9 cellular contexts compared by ENCODE assay signal in the genomic region with DNA sequence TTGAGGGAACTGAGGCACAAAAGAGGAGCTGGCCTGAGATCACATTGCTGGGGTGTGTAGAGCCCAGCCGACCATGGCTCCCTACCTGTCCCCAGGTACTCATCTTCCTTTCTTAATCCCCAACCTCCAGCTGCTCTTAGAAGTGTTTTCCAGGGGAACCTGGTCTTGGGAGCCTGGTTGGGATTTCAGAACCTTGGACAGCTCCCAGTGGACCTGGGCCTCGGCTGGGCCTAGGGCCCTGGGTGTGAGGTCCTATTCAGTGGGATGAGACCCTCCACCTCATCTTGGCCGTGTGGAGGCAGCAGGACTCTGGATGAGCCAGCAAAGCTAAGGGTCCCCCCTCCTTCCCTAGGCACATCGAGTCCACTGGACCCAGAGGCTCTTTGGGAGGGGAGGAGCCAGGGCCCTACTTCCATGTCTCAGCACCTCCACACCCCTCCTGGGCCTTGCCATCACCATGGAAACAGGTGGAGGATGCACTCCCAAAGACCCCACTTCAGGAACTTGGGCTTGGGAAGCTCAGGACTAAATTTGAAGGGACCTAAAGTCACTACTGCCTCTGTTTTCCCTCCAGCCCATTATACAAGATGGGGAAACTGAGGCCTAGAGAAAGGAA. TPM values are rescaled to one million over a fixed set of nuclear protein-coding genes. Genes with fewer than 3 reads are reported as not detected.
DNase-seq lines count a peak whose midpoint lies in the region; ATAC-seq and TF ChIP-seq lines count a peak whose summit lies in the region.
"Had no signal": no experiment of that assay in that cellular context is flagged by ENCODE, and none has a peak within 500 bp of the region (broad histone marks: within the 10 kb centered on the region; RNA-seq: fewer than 3 reads in every experiment).

No MANE protein-coding gene starts in this region.

- no peak overlapping the region for H3K4me3 ChIP-seq in fibroblast of lung (replicated peaks in 1 of 4; ENCODE audit: control extremely low read depth in 1 of 4, insufficient read depth in 1 of 4, low read depth in 3 of 4, low read length in 4 of 4)

- POLR2A ChIA-PET in activated CD4-positive, alpha-beta T cell treated with anti-CD3 and anti-CD28 coated beads for 36 hours (lab: Charles Lee): no interaction called here

- no peak overlapping the region for H3K9ac ChIP-seq in fibroblast of lung (ENCODE audit: insufficient read depth, low read length)

- no peaks in the 10 kb centered on the region for H3K9me3 Mint-ChIP-seq in activated CD4-positive, alpha-beta T cell treated with anti-CD3 and anti-CD28 coated beads for 36 hours (ENCODE audit: low read depth)

- no peak for ATAC-seq in activated CD4-positive, alpha-beta T cell treated with anti-CD3 and anti-CD28 coated beads for 36 hours

- no peak for TF ChIP-seq CTCF in fibroblast of lung (conservative IDR thresholded peaks at IDR 0.05 in 1 of 2, IDR thresholded peaks at IDR 0.05 in 1 of 2; ENCODE audit: low read depth in 1 of 2, low read length in 2 of 2)

- no peaks in the 10 kb centered on the region for H3K9me3 ChIP-seq in fibroblast of lung (ENCODE audit: control insufficient read depth, insufficient read depth, low read depth, low read length)

- H3K4me1 ChIP-seq in fibroblast of lung (ENCODE audit: control insufficient read depth, extremely low read depth, insufficient read depth, low read length): no peaks in the 10 kb centered on the region

- no peak overlapping the region for H3K4me2 ChIP-seq in fibroblast of lung (ENCODE audit: extremely low read depth, insufficient read depth, low read length)

- H3K36me3 ChIP-seq in fibroblast of lung (ENCODE audit: control insufficient read depth, insufficient read depth, low read length): no peaks in the 10 kb centered on the region

- DNase-seq in activated CD4-positive, alpha-beta T cell treated with anti-CD3 and anti-CD28 coated beads for 36 hours: peak; percentile 56
- DNase-seq in activated CD4-positive, alpha-beta T cell treated with anti-CD3 and anti-CD28 coated beads for 4 hours: no peak
- DNase-seq in RPMI7951 (ENCODE audit: low read depth) (peak; percentile 66), fibroblast of lung (ENCODE audit: low read depth in 2 of 2) (peak; percentile 41 to 54), retina (peak; percentile 63), GF-D8 (lab: John Stamatoyannopoulos, UW) (no peak), SHP77 treated with DMSO at 0.1 percent for 48 hours (lab: John Stamatoyannopoulos, UW) (no peak), Ammon's horn (ENCODE audit: low spot score) (no peak)
- DNase-seq: NCI-H1417 treated with DMSO at 0.1 percent for 48 hours had no signal

- no peaks in the 10 kb centered on the region for H3K36me3 Mint-ChIP-seq in activated CD4-positive, alpha-beta T cell treated with anti-CD3 and anti-CD28 coated beads for 36 hours (ENCODE audit: low read depth)

- CTCF ChIA-PET in activated CD4-positive, alpha-beta T cell treated with anti-CD3 and anti-CD28 coated beads for 36 hours (lab: Charles Lee): interaction anchor here (0.7 to 0.8 kb wide), 3 partner anchors 104 to 1383 kb away, joined by 3 read pairs; no protein-coding TSS in a partner anchor

- intact Hi-C loops in activated CD4-positive, alpha-beta T cell treated with anti-CD3 and anti-CD28 coated beads for 36 hours (cut with DNase I, micrococcal nuclease): loop anchor here in 1 of 2 experiments (1.0 kb wide), 1 partner anchor 40 kb away; no protein-coding TSS in a partner anchor

- no peak overlapping the region for H3K27ac ChIP-seq in fibroblast of lung (ENCODE audit: insufficient read depth, low read length)

- no peaks in the 10 kb centered on the region for H3K27me3 ChIP-seq in fibroblast of lung (ENCODE audit: control insufficient read depth, insufficient read depth, low read length)

- H3K79me2 ChIP-seq in fibroblast of lung (ENCODE audit: control insufficient read depth, insufficient read depth, low read length): no peaks in the 10 kb centered on the region

- H3K4me3 Mint-ChIP-seq in activated CD4-positive, alpha-beta T cell treated with anti-CD3 and anti-CD28 coated beads for 36 hours: no peak overlapping the region

- peaks cover 4% of the 10 kb centered on the region for H3K4me1 Mint-ChIP-seq in activated CD4-positive, alpha-beta T cell treated with anti-CD3 and anti-CD28 coated beads for 36 hours

- H4K20me1 ChIP-seq in fibroblast of lung (ENCODE audit: control insufficient read depth, extremely low read depth, insufficient read depth, low read length): no peaks in the 10 kb centered on the region

- H3K27me3 Mint-ChIP-seq in activated CD4-positive, alpha-beta T cell treated with anti-CD3 and anti-CD28 coated beads for 36 hours: peaks cover 3% of the 10 kb centered on the region

- no peak overlapping the region for H3K27ac Mint-ChIP-seq in activated CD4-positive, alpha-beta T cell treated with anti-CD3 and anti-CD28 coated beads for 36 hours

- H2AFZ ChIP-seq in fibroblast of lung (ENCODE audit: low read length): no peak overlapping the region

RNA-seq across cellular contexts. Expression of a gene that starts 38.5 kb away (rescaled TPM):
- 10 to 100 TPM; 19.0 to 21.8 TPM for total RNA-seq in activated CD4-positive, alpha-beta T cell treated with anti-CD3 and anti-CD28 coated beads for 36 hours
- 18.3 and 24.2 TPM in 2 replicates for total RNA-seq in RPMI7951 (2014; rRNA removed; shearing (Covaris generic))
- total RNA-seq in fibroblast of lung: 12.1 and 25.9 TPM in 2 replicates
- polyA plus RNA-seq in fibroblast of lung: 26.9 and 40.2 TPM in 2 replicates
- polyA plus RNA-seq in fibroblast of lung (2012): 73.5 and 83.0 TPM in 2 replicates
- 204 and 221 TPM in 2 replicates for polyA minus RNA-seq in fibroblast of lung (ENCODE audit: low replicate concordance)

Comparison
In these comparisons a context has a peak if more than half of its experiments do, and no peak if none do; other contexts are left out.
1. DNase-seq: peak in activated CD4-positive, alpha-beta T cell treated with anti-CD3 and anti-CD28 coated beads for 36 hours (single experiment), RPMI7951 (single experiment), fibroblast of lung (2 of 2) and retina (single experiment); none in activated CD4-positive, alpha-beta T cell treated with anti-CD3 and anti-CD28 coated beads for 4 hours (0 of 2), GF-D8 (single experiment), SHP77 treated with DMSO at 0.1 percent for 48 hours (single experiment) and Ammon's horn (single experiment).